1 cellular context compared by ENCODE assay signal in genomic region chr6:15255481-15256414, GRCh38.
A peak's percentile ranks its signal among the peaks of the same experiment; 100 is the strongest.
TF ChIP-seq lines count a peak whose summit lies in the region.

No MANE protein-coding gene starts in this region.

TF ChIP-seq in GM12878, 131 proteins besides CTCF, POLR2A, EP300 and RAD21 (continued from another document and continues in another):
- no peak for TF ChIP-seq E2F8 (IDR thresholded peaks at IDR 0.05; ENCODE audit: low read depth, partially characterized antibody)
- no peak for TF ChIP-seq GABPA (IDR thresholded peaks at IDR 0.05; ENCODE audit: low read depth)
- TF ChIP-seq, protein P1, sequence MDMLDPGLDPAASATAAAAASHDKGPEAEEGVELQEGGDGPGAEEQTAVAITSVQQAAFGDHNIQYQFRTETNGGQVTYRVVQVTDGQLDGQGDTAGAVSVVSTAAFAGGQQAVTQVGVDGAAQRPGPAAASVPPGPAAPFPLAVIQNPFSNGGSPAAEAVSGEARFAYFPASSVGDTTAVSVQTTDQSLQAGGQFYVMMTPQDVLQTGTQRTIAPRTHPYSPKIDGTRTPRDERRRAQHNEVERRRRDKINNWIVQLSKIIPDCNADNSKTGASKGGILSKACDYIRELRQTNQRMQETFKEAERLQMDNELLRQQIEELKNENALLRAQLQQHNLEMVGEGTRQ (IDR thresholded peaks at IDR 0.05; ENCODE audit: borderline replicate concordance, low read depth, low read length), result no peak
- peak; percentile 74 to 76; a peak in 3 of 4 replicates for TF ChIP-seq BHLHE40 (IDR thresholded peaks at IDR 0.05; ENCODE audit: borderline replicate concordance in 1 of 2, low read depth in 2 of 2, low read length in 1 of 2)
- TF ChIP-seq ZNF622 (IDR thresholded peaks at IDR 0.05), result no peak
- TF ChIP-seq SIX5 (IDR thresholded peaks at IDR 0.05; ENCODE audit: low read depth, low read length, severe bottlenecking), result no peak
- TF ChIP-seq ZZZ3 (IDR thresholded peaks at IDR 0.05; ENCODE audit: control insufficient read depth, insufficient read length, low read depth), result no peak
- no peak for TF ChIP-seq ZNF274 (IDR thresholded peaks at IDR 0.05; ENCODE audit: insufficient read depth, insufficient read length)
- TF ChIP-seq MYC (IDR thresholded peaks at IDR 0.05; ENCODE audit: insufficient read depth, insufficient read length, insufficient replicate concordance, low read length, severe bottlenecking), result no peak
- TF ChIP-seq RFX5 (IDR thresholded peaks at IDR 0.05; ENCODE audit: low read depth, low read length), result no peak
- TF ChIP-seq TCF3 (IDR thresholded peaks at IDR 0.05; ENCODE audit: borderline replicate concordance, insufficient read depth, low read depth, low read length), result peak; percentile 96
- TF ChIP-seq ZBED1 (IDR thresholded peaks at IDR 0.05; ENCODE audit: borderline replicate concordance), result 0 out of 2 replicates have a peak, but pooled peaks have one; percentile 49
- TF ChIP-seq ATF3 (IDR thresholded peaks at IDR 0.05; ENCODE audit: borderline replicate concordance, extremely low read depth, low read depth, low read length), result no peak
- no peak for TF ChIP-seq PKNOX1 (IDR thresholded peaks at IDR 0.05)
- TF ChIP-seq, protein P2, sequence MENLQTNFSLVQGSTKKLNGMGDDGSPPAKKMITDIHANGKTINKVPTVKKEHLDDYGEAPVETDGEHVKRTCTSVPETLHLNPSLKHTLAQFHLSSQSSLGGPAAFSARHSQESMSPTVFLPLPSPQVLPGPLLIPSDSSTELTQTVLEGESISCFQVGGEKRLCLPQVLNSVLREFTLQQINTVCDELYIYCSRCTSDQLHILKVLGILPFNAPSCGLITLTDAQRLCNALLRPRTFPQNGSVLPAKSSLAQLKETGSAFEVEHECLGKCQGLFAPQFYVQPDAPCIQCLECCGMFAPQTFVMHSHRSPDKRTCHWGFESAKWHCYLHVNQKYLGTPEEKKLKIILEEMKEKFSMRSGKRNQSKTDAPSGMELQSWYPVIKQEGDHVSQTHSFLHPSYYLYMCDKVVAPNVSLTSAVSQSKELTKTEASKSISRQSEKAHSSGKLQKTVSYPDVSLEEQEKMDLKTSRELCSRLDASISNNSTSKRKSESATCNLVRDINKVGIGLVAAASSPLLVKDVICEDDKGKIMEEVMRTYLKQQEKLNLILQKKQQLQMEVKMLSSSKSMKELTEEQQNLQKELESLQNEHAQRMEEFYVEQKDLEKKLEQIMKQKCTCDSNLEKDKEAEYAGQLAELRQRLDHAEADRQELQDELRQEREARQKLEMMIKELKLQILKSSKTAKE (IDR thresholded peaks at IDR 0.05; ENCODE audit: low read depth, poor library complexity, severe bottlenecking), result no peak
- no peak for TF ChIP-seq ZNF687 (IDR thresholded peaks at IDR 0.05)
- no peak for TF ChIP-seq BCLAF1 (IDR thresholded peaks at IDR 0.05)
- no peak for TF ChIP-seq NRF1 (conservative IDR thresholded peaks at IDR 0.05; ENCODE audit: low read depth, low read length)
- TF ChIP-seq SUZ12 (IDR thresholded peaks at IDR 0.05; ENCODE audit: unreplicated experiment), result no peak
- no peak for TF ChIP-seq JUND (IDR thresholded peaks at IDR 0.05; ENCODE audit: low read depth, low read length)
- no peak for TF ChIP-seq WRNIP1 (IDR thresholded peaks at IDR 0.05; ENCODE audit: borderline replicate concordance, low read depth, low read length)
- no peak for TF ChIP-seq SRF (IDR thresholded peaks at IDR 0.05; ENCODE audit: low read depth in 2 of 2, low read length in 2 of 2)
- no peak for TF ChIP-seq RELA (IDR thresholded peaks at IDR 0.05; ENCODE audit: borderline replicate concordance, partially characterized antibody)
- no peak for TF ChIP-seq SREBF1 (IDR thresholded peaks at IDR 0.05; ENCODE audit: low read length)
- TF ChIP-seq IRF4 (IDR thresholded peaks at IDR 0.05; ENCODE audit: low read depth, low read length), result peak; percentile 74
- TF ChIP-seq, protein P3, sequence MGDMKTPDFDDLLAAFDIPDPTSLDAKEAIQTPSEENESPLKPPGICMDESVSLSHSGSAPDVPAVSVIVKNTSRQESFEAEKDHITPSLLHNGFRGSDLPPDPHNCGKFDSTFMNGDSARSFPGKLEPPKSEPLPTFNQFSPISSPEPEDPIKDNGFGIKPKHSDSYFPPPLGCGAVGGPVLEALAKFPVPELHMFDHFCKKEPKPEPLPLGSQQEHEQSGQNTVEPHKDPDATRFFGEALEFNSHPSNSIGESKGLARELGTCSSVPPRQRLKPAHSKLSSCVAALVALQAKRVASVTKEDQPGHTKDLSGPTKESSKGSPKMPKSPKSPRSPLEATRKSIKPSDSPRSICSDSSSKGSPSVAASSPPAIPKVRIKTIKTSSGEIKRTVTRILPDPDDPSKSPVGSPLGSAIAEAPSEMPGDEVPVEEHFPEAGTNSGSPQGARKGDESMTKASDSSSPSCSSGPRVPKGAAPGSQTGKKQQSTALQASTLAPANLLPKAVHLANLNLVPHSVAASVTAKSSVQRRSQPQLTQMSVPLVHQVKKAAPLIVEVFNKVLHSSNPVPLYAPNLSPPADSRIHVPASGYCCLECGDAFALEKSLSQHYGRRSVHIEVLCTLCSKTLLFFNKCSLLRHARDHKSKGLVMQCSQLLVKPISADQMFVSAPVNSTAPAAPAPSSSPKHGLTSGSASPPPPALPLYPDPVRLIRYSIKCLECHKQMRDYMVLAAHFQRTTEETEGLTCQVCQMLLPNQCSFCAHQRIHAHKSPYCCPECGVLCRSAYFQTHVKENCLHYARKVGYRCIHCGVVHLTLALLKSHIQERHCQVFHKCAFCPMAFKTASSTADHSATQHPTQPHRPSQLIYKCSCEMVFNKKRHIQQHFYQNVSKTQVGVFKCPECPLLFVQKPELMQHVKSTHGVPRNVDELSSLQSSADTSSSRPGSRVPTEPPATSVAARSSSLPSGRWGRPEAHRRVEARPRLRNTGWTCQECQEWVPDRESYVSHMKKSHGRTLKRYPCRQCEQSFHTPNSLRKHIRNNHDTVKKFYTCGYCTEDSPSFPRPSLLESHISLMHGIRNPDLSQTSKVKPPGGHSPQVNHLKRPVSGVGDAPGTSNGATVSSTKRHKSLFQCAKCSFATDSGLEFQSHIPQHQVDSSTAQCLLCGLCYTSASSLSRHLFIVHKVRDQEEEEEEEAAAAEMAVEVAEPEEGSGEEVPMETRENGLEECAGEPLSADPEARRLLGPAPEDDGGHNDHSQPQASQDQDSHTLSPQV (IDR thresholded peaks at IDR 0.05), result no peak
- peak; percentile 80 for TF ChIP-seq IKZF1 (conservative IDR thresholded peaks at IDR 0.05)
- peak; percentile 46; the same call in 1 of the 3 replicates for TF ChIP-seq POU2F2 (IDR thresholded peaks at IDR 0.05; ENCODE audit: borderline replicate concordance, low read depth, low read length)
- TF ChIP-seq HDAC6 (IDR thresholded peaks at IDR 0.05; ENCODE audit: unreplicated experiment), result no peak
- peak; percentile 84 for TF ChIP-seq MTA2 (IDR thresholded peaks at IDR 0.05; ENCODE audit: low read depth)
- TF ChIP-seq ZBTB4 (CRISPR knock-in tag; IDR thresholded peaks at IDR 0.05), result no peak
- peak; percentile 69; the same call in 1 of the 2 replicates for TF ChIP-seq BCL11A (IDR thresholded peaks at IDR 0.05; ENCODE audit: low read depth, low read length)
